25 cellular contexts compared by ENCODE assay signal in the genomic region with DNA sequence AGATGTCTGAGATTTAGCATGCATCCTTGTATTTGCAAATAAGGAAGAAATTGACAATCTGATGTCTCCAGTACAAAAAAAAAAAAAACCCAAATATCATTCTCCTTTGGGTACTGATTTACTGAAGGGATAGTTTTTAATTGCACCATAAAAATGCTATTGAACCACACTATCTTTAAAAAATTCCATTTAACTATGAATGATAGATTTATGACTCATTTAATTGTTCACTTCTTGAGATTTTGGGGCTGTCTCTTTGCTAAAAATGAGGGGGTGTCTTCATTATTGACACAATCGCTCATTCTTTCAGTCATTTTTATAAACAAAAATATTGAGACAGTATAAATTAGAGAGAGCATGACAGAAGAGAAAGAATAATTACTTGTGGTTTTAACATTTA.
"Had no signal": no experiment of that assay in that cellular context is flagged by ENCODE, and none has a peak within 500 bp of the region (broad histone marks: within the 10 kb centered on the region; RNA-seq: fewer than 3 reads in every experiment).

No MANE protein-coding gene starts in this region.

- H3K9me3 ChIP-seq: breast epithelium had no signal

- H3K27ac ChIP-seq: breast epithelium, SK-N-MC, VCaP had no signal

- H3K4me1 ChIP-seq: breast epithelium had no signal

- ATAC-seq: activated CD8-positive, alpha-beta memory T cell treated with anti-CD3 and anti-CD28 coated beads, Interleukin-2, amount 10 ng/mL, durations not matched to agents 7 days and 5 days; Right ventricle myocardium inferior; T-cell had no signal

- H3K27ac Mint-ChIP-seq: activated CD8-positive, alpha-beta memory T cell treated with anti-CD3 and anti-CD28 coated beads, Interleukin-2, amount 10 ng/mL, durations not matched to agents 7 days and 5 days; activated naive CD4-positive, alpha-beta T cell treated with anti-CD3 and anti-CD28 coated beads, Interleukin-2, amount 50 U/mL, for 24 hours; activated T-cell treated with anti-CD3 and anti-CD28 coated beads, Interleukin-2, amount 50 U/mL, for 24 hours; activated T-helper 1 cell treated with anti-CD3 and anti-CD28 coated beads, Interleukin-12 subunit alpha, Interleukin-12 subunit beta, Interleukin-2, Interleukin-4 antibody, amounts not matched to agents 30 ng/mL and 10 ng/mL and 1 ng/mL, durations not matched to agents 14 hours and 24 hours and 36 hours; T-cell had no signal

- H3K27me3 ChIP-seq: breast epithelium had no signal

- H3K4me3 Mint-ChIP-seq: activated CD8-positive, alpha-beta memory T cell treated with anti-CD3 and anti-CD28 coated beads, Interleukin-2, amount 10 ng/mL, durations not matched to agents 7 days and 5 days; activated naive CD4-positive, alpha-beta T cell treated with anti-CD3 and anti-CD28 coated beads, Interleukin-2, amount 50 U/mL, for 24 hours; activated T-cell treated with anti-CD3 and anti-CD28 coated beads, Interleukin-2, amount 50 U/mL, for 24 hours; activated T-helper 1 cell treated with anti-CD3 and anti-CD28 coated beads, Interleukin-12 subunit alpha, Interleukin-12 subunit beta, Interleukin-2, Interleukin-4 antibody, amounts not matched to agents 30 ng/mL and 10 ng/mL and 1 ng/mL, durations not matched to agents 14 hours and 24 hours and 36 hours; T-cell had no signal

- H3K36me3 Mint-ChIP-seq: activated CD8-positive, alpha-beta memory T cell treated with anti-CD3 and anti-CD28 coated beads, Interleukin-2, amount 10 ng/mL, durations not matched to agents 7 days and 5 days; activated naive CD4-positive, alpha-beta T cell treated with anti-CD3 and anti-CD28 coated beads, Interleukin-2, amount 50 U/mL, for 24 hours; T-cell had no signal

- DNase-seq: activated CD4-positive, alpha-beta T cell treated with anti-CD3 and anti-CD28 coated beads for 4 hours; activated CD4-positive, alpha-beta T cell treated with anti-CD3 and anti-CD28 coated beads, Interleukin-2, amount 50 U/mL, for 48 hours; activated CD8-positive, alpha-beta memory T cell treated with anti-CD3 and anti-CD28 coated beads, Interleukin-2, amount 10 ng/mL, durations not matched to agents 7 days and 5 days; activated effector memory CD4-positive, alpha-beta T cell treated with Interleukin-2 at 50 U/mL for 16 hours; activated naive CD4-positive, alpha-beta T cell; activated T-cell treated with anti-CD3 and anti-CD28 coated beads, Interleukin-2, amount 50 U/mL, for 24 hours; aorta; caudate nucleus; KG1; NCI-H1048; NCI-H1930; NCI-H2171; NCI-H226; NCI-H526 treated with DMSO at 0.1 percent for 48 hours; NK-92 treated with Interleukin-12 subunit alpha and Interleukin-12 subunit beta, amount 100 ng/mL, for 24 hours; RPMI8226; T-cell; T-helper 2 cell; T1000 had no signal

- H3K36me3 ChIP-seq: breast epithelium had no signal

- H3K4me3 ChIP-seq: breast epithelium, SK-N-MC had no signal

- H3K9me3 Mint-ChIP-seq: activated naive CD4-positive, alpha-beta T cell treated with anti-CD3 and anti-CD28 coated beads, Interleukin-2, amount 50 U/mL, for 24 hours; activated T-cell treated with anti-CD3 and anti-CD28 coated beads, Interleukin-2, amount 50 U/mL, for 24 hours; activated T-helper 1 cell treated with anti-CD3 and anti-CD28 coated beads, Interleukin-12 subunit alpha, Interleukin-12 subunit beta, Interleukin-2, Interleukin-4 antibody, amounts not matched to agents 30 ng/mL and 10 ng/mL and 1 ng/mL, durations not matched to agents 14 hours and 24 hours and 36 hours; T-cell had no signal

- H3K4me1 Mint-ChIP-seq: activated CD8-positive, alpha-beta memory T cell treated with anti-CD3 and anti-CD28 coated beads, Interleukin-2, amount 10 ng/mL, durations not matched to agents 7 days and 5 days; activated naive CD4-positive, alpha-beta T cell treated with anti-CD3 and anti-CD28 coated beads, Interleukin-2, amount 50 U/mL, for 24 hours; T-cell had no signal
